In the genomic region with DNA sequence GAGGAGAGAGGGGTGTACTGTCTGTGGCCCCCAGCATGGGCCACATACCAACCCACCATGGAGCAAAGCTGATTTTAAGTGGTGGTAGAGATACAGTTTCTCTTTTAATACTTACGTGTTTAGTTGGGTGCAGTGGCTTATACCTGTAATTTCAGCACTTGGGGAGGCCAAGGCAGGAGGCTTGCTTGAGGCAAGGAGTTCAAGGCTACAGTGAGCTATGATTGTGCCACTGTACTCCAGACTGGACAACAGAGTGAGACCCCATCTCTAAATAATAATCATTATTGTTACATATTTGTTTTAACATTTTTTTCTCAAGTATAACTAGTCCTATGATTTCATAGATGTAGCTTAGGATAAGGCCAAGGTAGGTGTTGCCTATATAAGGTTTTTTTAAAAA, we compare ENCODE assay signal across 19 cellular contexts. TPM values are rescaled to one million over a fixed set of nuclear protein-coding genes. Genes with fewer than 3 reads are reported as not detected.
DNase-seq lines count a peak whose midpoint lies in the region; ATAC-seq and TF ChIP-seq lines count a peak whose summit lies in the region.
"Had no signal": no experiment of that assay in that cellular context is flagged by ENCODE, and none has a peak within 500 bp of the region (broad histone marks: within the 10 kb centered on the region; RNA-seq: fewer than 3 reads in every experiment).

No MANE protein-coding gene starts in this region.

- POLR2A ChIA-PET in MCF 10A (lab: Yijun Ruan, JAX): interaction anchor here (0.9 kb wide), 3 partner anchors 8 to 190 kb away, joined by 3 to 5 read pairs (median 4); a partner anchor contains a TSS
- POLR2A ChIA-PET in activated B cell treated with CpG ODN at 0.5 μM for 24 hours (lab: Charles Lee): interaction anchor here (4.4 to 6.0 kb wide), 2 partner anchors 9 to 15 kb away, joined by 32 to 54 read pairs; a partner anchor contains a TSS
- POLR2A ChIA-PET in CD8-positive, alpha-beta memory T cell (lab: Charles Lee): interaction anchor here (1.7 kb wide), 1 partner anchor 9 kb away, joined by 4 read pairs; no protein-coding TSS in a partner anchor

- TF ChIP-seq POLR2A in breast epithelium (IDR thresholded peaks at IDR 0.05) (no peak), spleen (IDR thresholded peaks at IDR 0.05) (no peak)

- H3K27me3 Mint-ChIP-seq in MCF 10A (ENCODE audit: insufficient read depth, unreplicated experiment) (no peaks in the 10 kb centered on the region), activated B cell treated with CpG ODN at 0.5 μM for 24 hours (no peaks in the 10 kb centered on the region)
- no peaks in the 10 kb centered on the region for H3K27me3 Mint-ChIP-seq in CD8-positive, alpha-beta memory T cell
- H3K27me3 Mint-ChIP-seq: CD4-positive, CD25-positive, alpha-beta regulatory T cell had no signal

- H3K9me3 Mint-ChIP-seq in MCF 10A (ENCODE audit: unreplicated experiment) (no peaks in the 10 kb centered on the region), activated B cell treated with CpG ODN at 0.5 μM for 24 hours (no peaks in the 10 kb centered on the region)
- H3K9me3 Mint-ChIP-seq in CD8-positive, alpha-beta memory T cell: no peaks in the 10 kb centered on the region
- H3K9me3 Mint-ChIP-seq: CD4-positive, CD25-positive, alpha-beta regulatory T cell had no signal

- BruUV-seq in MCF 10A (replicated peaks; lab: Mats Ljungman, UMichigan): TSS peak; percentile 13

- CTCF ChIA-PET in MCF 10A (lab: Yijun Ruan, JAX): interaction anchor here (1.1 to 1.3 kb wide), 5 partner anchors 10 to 174 kb away, joined by 3 to 5 read pairs (median 4); no protein-coding TSS in a partner anchor
- CTCF ChIA-PET in activated B cell treated with CpG ODN at 0.5 μM for 24 hours (lab: Charles Lee): interaction anchor here (1.5 to 1.8 kb wide), 4 partner anchors 8 to 25 kb away, joined by 5 to 11 read pairs (median 6); a partner anchor contains a TSS
- CTCF ChIA-PET in CD8-positive, alpha-beta memory T cell (lab: Charles Lee): interaction anchor here (1.3 to 4.9 kb wide), 4 partner anchors 9 to 64 kb away, joined by 4 to 28 read pairs (median 11); a partner anchor contains a TSS

- H3K27ac Mint-ChIP-seq in MCF 10A (ENCODE audit: low read depth, unreplicated experiment): no peak overlapping the region
- peak overlapping the region; percentile 83 for H3K27ac Mint-ChIP-seq in activated B cell treated with CpG ODN at 0.5 μM for 24 hours
- peak overlapping the region in 2 of 8 donors; percentile 33 to 36 for H3K27ac Mint-ChIP-seq in CD8-positive, alpha-beta memory T cell
- H3K27ac Mint-ChIP-seq: CD4-positive, CD25-positive, alpha-beta regulatory T cell had no signal

- H3K4me3 Mint-ChIP-seq in MCF 10A (ENCODE audit: unreplicated experiment): no peak overlapping the region
- no peak overlapping the region for H3K4me3 Mint-ChIP-seq in activated B cell treated with CpG ODN at 0.5 μM for 24 hours
- H3K4me3 Mint-ChIP-seq in CD8-positive, alpha-beta memory T cell: no peak overlapping the region

- H3K27ac ChIP-seq in breast epithelium (no peak overlapping the region), spleen (peak overlapping the region in 5 of 8 donors; percentile 25 to 74 (median 48))
- no peak overlapping the region for H3K27ac ChIP-seq in CD8-positive, alpha-beta memory T cell (ENCODE audit: low read depth, low read length)
- H3K27ac ChIP-seq: 22Rv1, GM23248 had no signal

- intact Hi-C loops in MCF 10A (cut with micrococcal nuclease) (no loop called here), breast epithelium (cut with DNase I; ENCODE audit: low total_unique reads) (no loop called here), activated B cell treated with CpG ODN at 0.5 μM for 24 hours (cut with micrococcal nuclease) (no loop called here), spleen (cut with DNase I; ENCODE audit: low total_unique reads) (no loop called here)

- 92 to 100% (median 94%) methylated on average over 1 of the region's 1 CpG for WGBS in spleen, 5 donors

- H3K36me3 Mint-ChIP-seq in MCF 10A (ENCODE audit: insufficient read depth, unreplicated experiment) (peaks cover 50% of the 10 kb centered on the region), activated B cell treated with CpG ODN at 0.5 μM for 24 hours (ENCODE audit: low read depth) (peaks cover 64% of the 10 kb centered on the region)
- H3K36me3 Mint-ChIP-seq in CD8-positive, alpha-beta memory T cell: peaks cover 0 to 66% (median 0%) of the 10 kb centered on the region in 3 donors

- H3K36me3 ChIP-seq in breast epithelium (no peaks in the 10 kb centered on the region), spleen (peaks cover 0 to 98% (median 69%) of the 10 kb centered on the region in 6 donors)
- H3K36me3 ChIP-seq in CD8-positive, alpha-beta memory T cell (ENCODE audit: insufficient read depth, low read length): peaks cover 19% of the 10 kb centered on the region

- H3K9me3 ChIP-seq in breast epithelium (no peaks in the 10 kb centered on the region), spleen (no peaks in the 10 kb centered on the region)
- H3K9me3 ChIP-seq in CD8-positive, alpha-beta memory T cell (ENCODE audit: low read length): no peaks in the 10 kb centered on the region
- H3K9me3 ChIP-seq: BE2C, HAP-1 had no signal

- no peaks in the 10 kb centered on the region for H3K4me1 Mint-ChIP-seq in MCF 10A (ENCODE audit: insufficient read depth, unreplicated experiment)
- peaks cover 26% of the 10 kb centered on the region for H3K4me1 Mint-ChIP-seq in activated B cell treated with CpG ODN at 0.5 μM for 24 hours
- H3K4me1 Mint-ChIP-seq in CD8-positive, alpha-beta memory T cell: peaks cover 0 to 3% (median 0%) of the 10 kb centered on the region in 3 donors

- H3K27me3 ChIP-seq in breast epithelium (no peaks in the 10 kb centered on the region), spleen (replicated peaks in 1 of 7) (no peaks in the 10 kb centered on the region)
- no peaks in the 10 kb centered on the region for H3K27me3 ChIP-seq in CD8-positive, alpha-beta memory T cell (ENCODE audit: insufficient read depth, low read length, poor library complexity, severe bottlenecking)
- H3K27me3 ChIP-seq: BE2C had no signal

- ATAC-seq in activated B cell treated with CpG ODN at 0.5 μM for 24 hours (ENCODE audit: low read depth): no peak

- H3K4me1 ChIP-seq in breast epithelium (no peaks in the 10 kb centered on the region), spleen (peaks cover 0 to 35% (median 7%) of the 10 kb centered on the region in 6 donors)
- no peaks in the 10 kb centered on the region for H3K4me1 ChIP-seq in CD8-positive, alpha-beta memory T cell (ENCODE audit: insufficient read depth, low read length)
- H3K4me1 ChIP-seq: BE2C, HAP-1 had no signal

- DNase-seq in MCF 10A (ENCODE audit: unreplicated experiment) (no peak), breast epithelium (ENCODE audit: low spot score in 2 of 2) (no peak), activated B cell treated with CpG ODN at 0.5 μM for 24 hours (no peak), spleen (no peak)
- DNase-seq in stimulated activated CD4-positive, alpha-beta T cell treated with anti-CD3 and anti-CD28 coated beads, Interleukin-4, amount 100 ng/mL, for 1 hour: no peak
- DNase-seq in CD8-positive, alpha-beta memory T cell: no peak
- DNase-seq: BE2C; CD4-positive, CD25-positive, alpha-beta regulatory T cell; EL; GM23248; KG1; NCI-H1417; NCI-H187; NCI-H2107; NCI-H510A treated with DMSO at 0.1 percent for 48 hours had no signal

- H3K4me3 ChIP-seq in breast epithelium (no peak overlapping the region), spleen (no peak overlapping the region)
- H3K4me3 ChIP-seq in CD8-positive, alpha-beta memory T cell (ENCODE audit: low read length): no peak overlapping the region
- H3K4me3 ChIP-seq: GM12878, GM23248, HAP-1 had no signal

- TF ChIP-seq CTCF in MCF 10A (IDR thresholded peaks at IDR 0.05; ENCODE audit: unreplicated experiment) (no peak), breast epithelium (IDR thresholded peaks at IDR 0.05) (no peak), activated B cell treated with CpG ODN at 0.5 μM for 24 hours (IDR thresholded peaks at IDR 0.05) (no peak), spleen (IDR thresholded peaks at IDR 0.05 in 8 of 11, conservative IDR thresholded peaks at IDR 0.05 in 3 of 11) (no peak)

RNA-seq across cellular contexts. Expression of a gene that starts 8.8 kb away (rescaled TPM):
- total RNA-seq in MCF 10A (2022): 52.7 and 59.1 TPM in 2 replicates
- total RNA-seq in breast epithelium: 10 to 100 TPM; 36.6 to 63.9 (median 54.7) TPM
- 102 and 126 TPM in 2 replicates for total RNA-seq in activated B cell treated with CpG ODN at 0.5 μM for 24 hours
- 100 to 1,000 TPM in 1 of 7 donors, 10 to 100 TPM in 6; 67.6 to 115 (median 82.6) TPM for total RNA-seq in spleen
- 100 to 1,000 TPM in 2 of 3 donors, 10 to 100 TPM in 1; 43.4 to 134 (median 121) TPM for polyA plus RNA-seq in spleen
- 10 to 100 TPM; 69.1 to 74.3 TPM for total RNA-seq in CD8-positive, alpha-beta memory T cell
- polyA plus RNA-seq in CD8-positive, alpha-beta memory T cell: 34.9 TPM

RNA-seq across cellular contexts. Expression of a gene that starts 22.0 kb away (rescaled TPM):
- 1.5 and 1.9 TPM in 2 replicates for total RNA-seq in MCF 10A (2022)
- total RNA-seq in breast epithelium: 1 to 10 TPM; 3.8 to 8.8 (median 7.3) TPM
- 87.9 and 88.4 TPM in 2 replicates for total RNA-seq in activated B cell treated with CpG ODN at 0.5 μM for 24 hours
- total RNA-seq in spleen: 10 to 100 TPM; 38.0 to 78.9 (median 61.2) TPM
- 10 to 100 TPM; 17.7 to 51.7 (median 35.2) TPM for polyA plus RNA-seq in spleen
- 10 to 100 TPM; 93.1 to 94.6 TPM for total RNA-seq in CD8-positive, alpha-beta memory T cell
- polyA plus RNA-seq in CD8-positive, alpha-beta memory T cell: 32.3 TPM

RNA-seq across cellular contexts. Expression of a gene that starts 37.5 kb away (rescaled TPM):
- not detected in 2 replicates for total RNA-seq in MCF 10A (2022)
- total RNA-seq in breast epithelium: under 1 TPM in 2 of 3 donors, not detected in 1; 0.80 to 0.88 TPM
- total RNA-seq in activated B cell treated with CpG ODN at 0.5 μM for 24 hours: not detected in 2 replicates
- total RNA-seq in spleen: 10 to 100 TPM in 5 of 7 donors, 1 to 10 TPM in 1, not detected in 1; 3.9 to 22.8 (median 12.8) TPM
- polyA plus RNA-seq in spleen: 10 to 100 TPM; 21.1 to 41.8 (median 25.5) TPM
- not detected for total RNA-seq in CD8-positive, alpha-beta memory T cell
- not detected for polyA plus RNA-seq in CD8-positive, alpha-beta memory T cell
- total RNA-seq: CD4-positive, CD25-positive, alpha-beta regulatory T cell; GM23248 had no signal
- polyA plus RNA-seq: AG04450 had no signal

RNA-seq across cellular contexts. Expression of a gene that starts 41.1 kb away (rescaled TPM):
- total RNA-seq in MCF 10A (2022) (10.3 and 10.5 TPM in 2 replicates), breast epithelium (1 to 10 TPM; 4.2 to 6.9 (median 4.2) TPM), activated B cell treated with CpG ODN at 0.5 μM for 24 hours (17.7 and 22.6 TPM in 2 replicates), spleen (10 to 100 TPM in 5 of 7 donors, 1 to 10 TPM in 2; 9.3 to 17.8 (median 11.2) TPM)
- polyA plus RNA-seq in spleen: 10 to 100 TPM; 14.7 to 26.6 (median 15.4) TPM
- total RNA-seq in CD8-positive, alpha-beta memory T cell: 10 to 100 TPM; 36.0 to 37.8 TPM
- polyA plus RNA-seq in CD8-positive, alpha-beta memory T cell: 7.1 TPM

RNA-seq across cellular contexts. Expression of a gene that starts 57.2 kb away (rescaled TPM):
- total RNA-seq in MCF 10A (2022) (86.0 and 148 TPM in 2 replicates), breast epithelium (10 to 100 TPM; 13.8 to 43.0 (median 29.8) TPM), activated B cell treated with CpG ODN at 0.5 μM for 24 hours (not detected in 2 replicates), spleen (10 to 100 TPM; 13.2 to 35.7 (median 22.4) TPM)
- polyA plus RNA-seq in spleen: 10 to 100 TPM in 1 of 3 donors, 1 to 10 TPM in 2; 4.6 to 13.7 (median 4.8) TPM
- under 1 TPM; 0.13 to 0.31 TPM for total RNA-seq in CD8-positive, alpha-beta memory T cell
- polyA plus RNA-seq in CD8-positive, alpha-beta memory T cell: not detected
- total RNA-seq: CD4-positive, CD25-positive, alpha-beta regulatory T cell had no signal
- polyA plus RNA-seq: CD4-positive, CD25-positive, alpha-beta regulatory T cell had no signal

Comparison
In these comparisons a context has a peak if more than half of its experiments do, and no peak if none do; other contexts are left out.
1. H3K27ac ChIP-seq: peak in spleen (5 of 8); none in breast epithelium (0 of 2) and CD8-positive, alpha-beta memory T cell (single experiment).